Comparison of ENCODE assay signal across 19 cellular contexts in the genomic region with DNA sequence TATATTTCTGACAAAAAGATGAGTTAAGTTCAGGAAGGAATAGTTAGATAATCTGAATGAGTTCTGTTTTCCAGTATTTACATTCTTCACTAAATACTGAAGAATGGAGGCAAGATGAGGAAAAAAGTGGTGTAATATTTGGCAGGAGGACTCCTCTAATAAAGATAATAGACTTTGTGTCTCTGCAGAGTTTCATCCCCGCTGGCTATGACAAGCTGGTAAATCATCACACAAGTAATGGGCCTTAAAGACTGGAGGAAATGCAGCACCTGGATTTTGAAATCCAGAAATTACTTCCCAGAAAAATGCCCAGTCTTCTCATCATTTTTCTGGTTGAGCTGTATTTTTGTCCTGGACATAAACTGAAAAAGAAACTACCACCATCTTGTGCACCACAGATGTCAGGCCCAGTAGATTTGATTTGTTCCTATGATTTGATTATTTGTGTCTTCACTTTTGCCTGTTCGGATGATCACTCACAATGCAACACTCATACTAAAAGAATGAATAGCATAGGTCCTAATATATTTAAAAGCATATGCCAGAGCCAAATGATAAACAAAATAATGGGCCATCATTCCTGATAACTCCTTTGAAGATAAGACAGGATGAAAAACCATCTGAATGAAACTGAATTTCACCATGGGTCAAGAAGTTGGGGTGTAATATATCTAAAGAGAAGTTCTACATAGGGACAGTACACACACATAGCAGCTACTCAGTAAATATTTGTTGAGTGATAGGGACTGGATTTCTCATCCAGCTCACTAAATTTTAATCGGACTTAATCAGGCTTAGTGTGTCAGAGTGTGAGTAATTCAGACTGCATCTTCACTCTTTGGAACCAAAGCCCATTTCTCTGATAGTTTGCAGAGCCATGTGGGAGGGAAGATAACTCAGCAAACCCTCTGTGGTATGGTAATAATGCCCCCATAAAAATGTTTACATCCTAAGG.
A peak's percentile ranks its signal among the peaks of the same experiment; 100 is the strongest.
DNase-seq lines count a peak whose midpoint lies in the region; ATAC-seq and TF ChIP-seq lines count a peak whose summit lies in the region.
"Had no signal": no experiment of that assay in that cellular context is flagged by ENCODE, and none has a peak within 500 bp of the region (broad histone marks: within the 10 kb centered on the region; RNA-seq: fewer than 3 reads in every experiment).

No MANE protein-coding gene starts in this region.

- H3K4me1 Mint-ChIP-seq in HFFc6 (ENCODE audit: low read depth) = no peaks in the 10 kb centered on the region

- no peak for TF ChIP-seq CTCF in AG04449 (IDR thresholded peaks at IDR 0.05; ENCODE audit: insufficient read depth, low read length, missing control alignments)
- TF ChIP-seq CTCF in fibroblast of villous mesenchyme (IDR thresholded peaks at IDR 0.05; ENCODE audit: insufficient read depth, low read depth, low read length) = no peak
- no peak for TF ChIP-seq CTCF in prostate gland (IDR thresholded peaks at IDR 0.05)
- no peak for TF ChIP-seq CTCF in HFFc6 (IDR thresholded peaks at IDR 0.05)

- no peak overlapping the region for H3K27ac ChIP-seq in prostate gland
- H3K27ac ChIP-seq: SJCRH30 had no signal

- no peaks in the 10 kb centered on the region for H3K27me3 Mint-ChIP-seq in HFFc6 (ENCODE audit: insufficient read depth)

- intact Hi-C loops in prostate gland (cut with DNase I) = no loop called here

- H3K9me3 ChIP-seq in prostate gland = no peaks in the 10 kb centered on the region
- H3K9me3 ChIP-seq: SJCRH30 had no signal

- H3K4me1 ChIP-seq in prostate gland (replicated peaks) = no peaks in the 10 kb centered on the region
- H3K4me1 ChIP-seq: SJCRH30 had no signal

- CTCF ChIA-PET in AG04449 (lab: Yijun Ruan, JAX) = no interaction called here

- no peaks in the 10 kb centered on the region for H3K36me3 ChIP-seq in prostate gland
- H3K36me3 ChIP-seq: SJCRH30 had no signal

- WGBS in prostate gland = 65% methylated on average over 3 of the region's 3 CpGs

- no peak for ATAC-seq in GM21447 (IDR thresholded peaks at IDR 0.05; ENCODE audit: unreplicated experiment)

- H3K4me3 ChIP-seq in AG04449 (ENCODE audit: low read depth, low read length) (no peak overlapping the region), fibroblast of villous mesenchyme (ENCODE audit: low read depth, low read length) (no peak overlapping the region), prostate gland (no peak overlapping the region)
- H3K4me3 ChIP-seq: SJCRH30 had no signal

- H3K27me3 ChIP-seq in prostate gland (replicated peaks; ENCODE audit: insufficient read depth) = no peaks in the 10 kb centered on the region
- H3K27me3 ChIP-seq: SJCRH30 had no signal

- H3K36me3 Mint-ChIP-seq in HFFc6 (ENCODE audit: low read depth) = no peaks in the 10 kb centered on the region
- H3K36me3 Mint-ChIP-seq: CD14-positive monocyte had no signal

- no peak overlapping the region for H3K4me3 Mint-ChIP-seq in HFFc6
- H3K4me3 Mint-ChIP-seq: CD14-positive monocyte, IgD-negative memory B cell had no signal

- TF ChIP-seq POLR2A in prostate gland (IDR thresholded peaks at IDR 0.05) = no peak

- POLR2A ChIA-PET in AG04449 (lab: Yijun Ruan, JAX) = no interaction called here

- H3K9me3 Mint-ChIP-seq in HFFc6 = peaks cover 57% of the 10 kb centered on the region

- DNase-seq in AG04449 (ENCODE audit: low read depth, low spot score) (peak; percentile 9), GM04504 (ENCODE audit: low read depth) (peak; percentile 28), amniotic epithelial cell (ENCODE audit: low read depth) (peak; percentile 39), fibroblast of villous mesenchyme (ENCODE audit: low read depth) (peak; percentile 43), prostate gland (ENCODE audit: low spot score) (no peak), NCI-H774 (lab: John Stamatoyannopoulos, UW) (no peak), HFFc6 (no peak)
- DNase-seq: DMS79 treated with DMSO at 0.1 percent for 48 hours, HCEC 1CT, Karpas-422, MM.1S, NCI-H1092 treated with DMSO at 0.1 percent for 48 hours, NCI-H1694, NCI-H2081 treated with DMSO at 0.1 percent for 48 hours, SJCRH30, SW 1271 had no signal

- H3K27ac Mint-ChIP-seq in HFFc6 = no peak overlapping the region
- H3K27ac Mint-ChIP-seq: IgD-negative memory B cell had no signal

Comparison
In these comparisons a context has a peak if more than half of its experiments do, and no peak if none do; other contexts are left out.
1. DNase-seq: peak in AG04449 (single experiment), GM04504 (single experiment), amniotic epithelial cell (single experiment) and fibroblast of villous mesenchyme (single experiment); none in prostate gland (single experiment), NCI-H774 (single experiment) and HFFc6 (single experiment).